Comparison of ENCODE assay signal across 1 cellular context in the genomic region with DNA sequence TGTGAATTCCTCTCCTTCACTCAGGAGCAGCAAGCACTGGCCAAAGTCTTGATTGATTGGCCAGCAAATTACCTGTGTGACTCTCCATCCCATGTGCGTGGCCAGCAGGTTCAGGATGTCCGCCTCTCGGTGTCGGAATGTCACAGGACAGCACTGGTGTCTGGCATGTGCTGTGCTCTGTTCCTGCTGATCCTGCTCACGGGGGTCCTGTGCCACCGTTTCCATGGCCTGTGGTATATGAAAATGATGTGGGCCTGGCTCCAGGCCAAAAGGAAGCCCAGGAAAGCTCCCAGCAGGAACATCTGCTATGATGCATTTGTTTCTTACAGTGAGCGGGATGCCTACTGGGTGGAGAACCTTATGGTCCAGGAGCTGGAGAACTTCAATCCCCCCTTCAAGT.
TF ChIP-seq lines count a peak whose summit lies in the region.

No MANE protein-coding gene starts in this region.

TF ChIP-seq in K562, 482 proteins besides CTCF, POLR2A, EP300 and RAD21:
- TF ChIP-seq, protein P1, sequence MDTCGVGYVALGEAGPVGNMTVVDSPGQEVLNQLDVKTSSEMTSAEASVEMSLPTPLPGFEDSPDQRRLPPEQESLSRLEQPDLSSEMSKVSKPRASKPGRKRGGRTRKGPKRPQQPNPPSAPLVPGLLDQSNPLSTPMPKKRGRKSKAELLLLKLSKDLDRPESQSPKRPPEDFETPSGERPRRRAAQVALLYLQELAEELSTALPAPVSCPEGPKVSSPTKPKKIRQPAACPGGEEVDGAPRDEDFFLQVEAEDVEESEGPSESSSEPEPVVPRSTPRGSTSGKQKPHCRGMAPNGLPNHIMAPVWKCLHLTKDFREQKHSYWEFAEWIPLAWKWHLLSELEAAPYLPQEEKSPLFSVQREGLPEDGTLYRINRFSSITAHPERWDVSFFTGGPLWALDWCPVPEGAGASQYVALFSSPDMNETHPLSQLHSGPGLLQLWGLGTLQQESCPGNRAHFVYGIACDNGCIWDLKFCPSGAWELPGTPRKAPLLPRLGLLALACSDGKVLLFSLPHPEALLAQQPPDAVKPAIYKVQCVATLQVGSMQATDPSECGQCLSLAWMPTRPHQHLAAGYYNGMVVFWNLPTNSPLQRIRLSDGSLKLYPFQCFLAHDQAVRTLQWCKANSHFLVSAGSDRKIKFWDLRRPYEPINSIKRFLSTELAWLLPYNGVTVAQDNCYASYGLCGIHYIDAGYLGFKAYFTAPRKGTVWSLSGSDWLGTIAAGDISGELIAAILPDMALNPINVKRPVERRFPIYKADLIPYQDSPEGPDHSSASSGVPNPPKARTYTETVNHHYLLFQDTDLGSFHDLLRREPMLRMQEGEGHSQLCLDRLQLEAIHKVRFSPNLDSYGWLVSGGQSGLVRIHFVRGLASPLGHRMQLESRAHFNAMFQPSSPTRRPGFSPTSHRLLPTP (IDR thresholded peaks at IDR 0.05; ENCODE audit: borderline replicate concordance, extremely low read depth, insufficient read length), result no peak
- TF ChIP-seq IFI16 (CRISPR knock-in tag; IDR thresholded peaks at IDR 0.05) (no peak), KLF6 (CRISPR knock-in tag; IDR thresholded peaks at IDR 0.05; ENCODE audit: borderline replicate concordance) (no peak), NFIC (IDR thresholded peaks at IDR 0.05) (peak; percentile 25; the same call in 1 of the 2 replicates), KHSRP (IDR thresholded peaks at IDR 0.05) (no peak)
- TF ChIP-seq, protein P2, sequence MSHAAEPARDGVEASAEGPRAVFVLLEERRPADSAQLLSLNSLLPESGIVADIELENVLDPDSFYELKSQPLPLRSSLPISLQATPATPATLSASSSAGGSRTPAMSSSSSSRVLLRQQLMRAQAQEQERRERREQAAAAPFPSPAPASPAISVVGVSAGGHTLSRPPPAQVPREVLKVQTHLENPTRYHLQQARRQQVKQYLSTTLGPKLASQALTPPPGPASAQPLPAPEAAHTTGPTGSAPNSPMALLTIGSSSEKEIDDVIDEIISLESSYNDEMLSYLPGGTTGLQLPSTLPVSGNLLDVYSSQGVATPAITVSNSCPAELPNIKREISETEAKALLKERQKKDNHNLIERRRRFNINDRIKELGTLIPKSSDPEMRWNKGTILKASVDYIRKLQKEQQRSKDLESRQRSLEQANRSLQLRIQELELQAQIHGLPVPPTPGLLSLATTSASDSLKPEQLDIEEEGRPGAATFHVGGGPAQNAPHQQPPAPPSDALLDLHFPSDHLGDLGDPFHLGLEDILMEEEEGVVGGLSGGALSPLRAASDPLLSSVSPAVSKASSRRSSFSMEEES (CRISPR knock-in tag; IDR thresholded peaks at IDR 0.05), result no peak
